In the genomic region with DNA sequence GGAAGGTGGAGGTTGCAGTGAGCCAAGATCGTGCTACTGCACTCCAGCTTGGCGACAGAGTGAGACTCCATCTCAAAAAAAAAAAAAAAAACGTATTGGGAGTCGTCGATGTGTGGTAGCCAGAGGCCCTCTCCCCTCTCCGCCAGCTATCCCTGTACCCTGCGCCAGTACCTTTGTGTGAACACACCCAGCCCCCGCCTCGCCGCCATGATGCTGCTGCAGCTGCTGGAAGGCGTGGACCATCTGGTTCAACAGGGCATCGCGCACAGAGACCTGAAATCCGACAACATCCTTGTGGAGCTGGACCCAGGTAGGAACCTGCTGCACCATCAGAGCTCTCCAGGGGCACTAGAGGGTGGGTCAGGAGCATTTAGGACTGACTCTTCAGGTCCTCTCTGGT, we compare ENCODE assay signal across 10 cellular contexts. TPM values are rescaled to one million over a fixed set of nuclear protein-coding genes. Genes with fewer than 3 reads are reported as not detected.
"Had no signal": no experiment of that assay in that cellular context is flagged by ENCODE, and none has a peak within 500 bp of the region (broad histone marks: within the 10 kb centered on the region; RNA-seq: fewer than 3 reads in every experiment).

No MANE protein-coding gene starts in this region.

- H3K9ac ChIP-seq: GM23248 had no signal

- ATAC-seq: HCT116, HepG2 had no signal

- H3K9me3 Mint-ChIP-seq: HFFc6, IgD-negative memory B cell had no signal

- H3K9me3 ChIP-seq: HAP-1 had no signal

- H3K27ac Mint-ChIP-seq: HFFc6, IgD-negative memory B cell had no signal

- H3K27me3 Mint-ChIP-seq: IgD-negative memory B cell had no signal

- H3K4me3 ChIP-seq: GM23248, HAP-1 had no signal

- FAIRE-seq: HepG2 had no signal

- H3K27ac ChIP-seq: GM23248, HL-60 had no signal

- H3K4me3 Mint-ChIP-seq: HFFc6, IgD-negative memory B cell had no signal

- H3K4me1 ChIP-seq: HAP-1 had no signal

- H2AFZ ChIP-seq: GM23248 had no signal

- DNase-seq: GM23248, H7, HFFc6, KG1 had no signal

RNA-seq across cellular contexts. Expression of a gene that starts 56.5 kb away (rescaled TPM):
- total RNA-seq: H4 had no signal
